In genomic region chr17:44919885-44920564, GRCh38 we compare ENCODE assay signal across 9 cellular contexts. TPM values are rescaled to one million over a fixed set of nuclear protein-coding genes. Genes with fewer than 3 reads are reported as not detected.
DNase-seq lines count a peak whose midpoint lies in the region; ATAC-seq and TF ChIP-seq lines count a peak whose summit lies in the region.
"Had no signal": no experiment of that assay in that cellular context is flagged by ENCODE, and none has a peak within 500 bp of the region (broad histone marks: within the 10 kb centered on the region; RNA-seq: fewer than 3 reads in every experiment).

No MANE protein-coding gene starts in this region.

- intact Hi-C loops in OCI-LY7 (cut with micrococcal nuclease; ENCODE audit: unreplicated experiment) (loop anchor here (1.0 to 2.0 kb wide), 3 partner anchors 102 to 213 kb away; no protein-coding TSS in a partner anchor), esophagus squamous epithelium (cut with DNase I) (loop anchor here (5.0 kb wide), 1 partner anchor 102 kb away; no protein-coding TSS in a partner anchor)

- H3K4me3 ChIP-seq in OCI-LY7 (ENCODE audit: low read depth, low read length, poor library complexity, severe bottlenecking) = no peak overlapping the region
- H3K4me3 ChIP-seq in esophagus squamous epithelium = no peak overlapping the region

- H3K27ac ChIP-seq in OCI-LY7 (ENCODE audit: low read depth, low read length, poor library complexity, severe bottlenecking) (no peak overlapping the region), esophagus squamous epithelium (no peak overlapping the region)

- H3K4me1 ChIP-seq in OCI-LY7 (ENCODE audit: insufficient read depth, low read length, poor library complexity, severe bottlenecking) (peaks cover 23% of the 10 kb centered on the region), esophagus squamous epithelium (peaks cover 21 to 47% (median 27%) of the 10 kb centered on the region in 3 donors)

- H3K79me2 ChIP-seq in OCI-LY7 (ENCODE audit: insufficient read depth, low read depth, low read length) = no peaks in the 10 kb centered on the region

- no peak for TF ChIP-seq POLR2A in esophagus squamous epithelium (IDR thresholded peaks at IDR 0.05)

- BruUV-seq in OCI-LY7 (replicated peaks; lab: Mats Ljungman, UMichigan) = no TSS peak

- peak; percentile 84 for TF ChIP-seq CTCF in OCI-LY7 (conservative IDR thresholded peaks at IDR 0.05; ENCODE audit: low read length)
- TF ChIP-seq CTCF in esophagus squamous epithelium (IDR thresholded peaks at IDR 0.05) = peak; percentile 52 to 87 (median 82)

- no peaks in the 10 kb centered on the region for H3K27me3 ChIP-seq in esophagus squamous epithelium

- DNase-seq in AG08396 (ENCODE audit: low spot score) (peak; percentile 91), HPDE6-E6E7 (ENCODE audit: extremely low spot score) (peak; percentile 90), OCI-LY7 (ENCODE audit: low spot score) (peak; percentile 79), activated T-cell treated with anti-CD3 and anti-CD28 coated beads for 4 hours (peak; percentile 24), esophagus squamous epithelium (lab: John Stamatoyannopoulos, UW) (peak; percentile 25), naive B cell (peak; percentile 50)
- DNase-seq in stimulated activated naive CD4-positive, alpha-beta T cell treated with Interleukin-2 at 50 U/mL for 16 hours (lab: John Stamatoyannopoulos, UW) = peak; percentile 35

- 3 to 6% methylated on average over 4 to 8 of the region's 9 CpGs for WGBS in esophagus squamous epithelium, 2 donors

- H3K9me2 ChIP-seq in OCI-LY7 (ENCODE audit: insufficient read depth, low read length) = no peaks in the 10 kb centered on the region

- H2AFZ ChIP-seq in OCI-LY7 (ENCODE audit: low read length) = peak overlapping the region; percentile 4; the same call in 1 of the 2 replicates

- no peaks in the 10 kb centered on the region for H3K36me3 Mint-ChIP-seq in naive B cell

- H3K27ac Mint-ChIP-seq in naive B cell = no peak overlapping the region
- H3K27ac Mint-ChIP-seq: stimulated activated naive CD8-positive, alpha-beta T cell treated with anti-CD3 and anti-CD28 coated beads, Interleukin-15, Interleukin-2, amounts not matched to agents 100 ng/mL and 50 ng/mL, for 24 hours had no signal

- CTCF ChIA-PET in OCI-LY7 (lab: Charles Lee; ENCODE audit: unreplicated experiment) = interaction anchor here (0.6 to 1.3 kb wide), 6 partner anchors 9 to 215 kb away, joined by 3 to 5 read pairs (median 3); partner anchors contain the start of gene ACBD4

- no peaks in the 10 kb centered on the region for H3K9me3 Mint-ChIP-seq in naive B cell
- H3K9me3 Mint-ChIP-seq: stimulated activated naive CD8-positive, alpha-beta T cell treated with anti-CD3 and anti-CD28 coated beads, Interleukin-15, Interleukin-2, amounts not matched to agents 100 ng/mL and 50 ng/mL, for 24 hours had no signal

- peaks cover 10 to 14% (median 11%) of the 10 kb centered on the region in 3 donors for H3K4me1 Mint-ChIP-seq in naive B cell

- H3K36me3 ChIP-seq in OCI-LY7 (ENCODE audit: insufficient read depth, low read length) (no peaks in the 10 kb centered on the region), esophagus squamous epithelium (no peaks in the 10 kb centered on the region)

- peak overlapping the region; percentile 21 for H3K4me2 ChIP-seq in OCI-LY7 (ENCODE audit: low read length)

- H3K9me3 ChIP-seq in OCI-LY7 (ENCODE audit: low read length) (no peaks in the 10 kb centered on the region), esophagus squamous epithelium (no peaks in the 10 kb centered on the region)

- POLR2A ChIA-PET in OCI-LY7 (lab: Charles Lee) = interaction anchor here (0.6 to 1.4 kb wide), 3 partner anchors 9 to 57 kb away, joined by 3 to 5 read pairs (median 4); no protein-coding TSS in a partner anchor

- H3K4me3 Mint-ChIP-seq in naive B cell = no peak overlapping the region
- H3K4me3 Mint-ChIP-seq: stimulated activated naive CD8-positive, alpha-beta T cell treated with anti-CD3 and anti-CD28 coated beads, Interleukin-15, Interleukin-2, amounts not matched to agents 100 ng/mL and 50 ng/mL, for 24 hours had no signal

- ATAC-seq in GM18511 (IDR thresholded peaks at IDR 0.05; ENCODE audit: unreplicated experiment) (peak; percentile 68), naive B cell (ENCODE audit: low read depth in 2 of 2) (peak; percentile 90 to 93)

- H3K27me3 Mint-ChIP-seq in naive B cell = peaks cover 0 to 43% (median 23%) of the 10 kb centered on the region in 3 donors

- no peaks in the 10 kb centered on the region for H4K20me1 ChIP-seq in OCI-LY7 (ENCODE audit: insufficient read depth, low read length)

RNA-seq across cellular contexts. Expression of gene GFAP, which starts 4.7 kb away (rescaled TPM):
- 0.51 TPM in 1 of 2 replicates, not detected in the other for total RNA-seq in OCI-LY7 (2014; rRNA removed; shearing (Covaris generic))
- total RNA-seq in OCI-LY7 (2022) (not detected in 2 replicates), esophagus squamous epithelium (not detected)
- polyA plus RNA-seq in naive B cell (ENCODE audit: low read depth in 6 of 6) = under 1 TPM in 5 of 6 donors, not detected in 1; 0.30 to 0.83 (median 0.66) TPM

RNA-seq across cellular contexts. Expression of gene EFTUD2, which starts 20.8 kb away (rescaled TPM):
- 73.5 and 91.4 TPM in 2 replicates for total RNA-seq in OCI-LY7 (2014; rRNA removed; shearing (Covaris generic))
- total RNA-seq in OCI-LY7 (2022) (133 and 148 TPM in 2 replicates), esophagus squamous epithelium (10 to 100 TPM; 53.4 to 85.7 (median 59.8) TPM)
- polyA plus RNA-seq in naive B cell (ENCODE audit: low read depth in 6 of 6) = 10 to 100 TPM; 45.4 to 92.7 (median 66.5) TPM

RNA-seq across cellular contexts. Expression of gene KIF18B, which starts 27.5 kb away (rescaled TPM):
- 33.4 and 42.2 TPM in 2 replicates for total RNA-seq in OCI-LY7 (2014; rRNA removed; shearing (Covaris generic))
- total RNA-seq in OCI-LY7 (2022) (126 and 146 TPM in 2 replicates), esophagus squamous epithelium (10 to 100 TPM in 1 of 4 donors, 1 to 10 TPM in 3; 3.3 to 11.1 (median 4.8) TPM)
- polyA plus RNA-seq in naive B cell (ENCODE audit: low read depth in 6 of 6) = not detected

RNA-seq across cellular contexts. Expression of gene C1QL1, which starts 48.1 kb away (rescaled TPM):
- not detected in 2 replicates for total RNA-seq in OCI-LY7 (2014; rRNA removed; shearing (Covaris generic))
- total RNA-seq in OCI-LY7 (2022) (not detected in 2 replicates), esophagus squamous epithelium (1 to 10 TPM in 1 of 4 donors, under 1 TPM in 2, not detected in 1; 0.35 to 2.3 (median 0.70) TPM)
- polyA plus RNA-seq in naive B cell (ENCODE audit: low read depth in 6 of 6) = not detected

Comparison
In these comparisons a context has a peak if more than half of its experiments do, and no peak if none do; other contexts are left out.
1. DNase-seq: peak in every context shown above with its lines; median percentile 91 in AG08396; 90 in HPDE6-E6E7; 79 in OCI-LY7; 50 in naive B cell; 35 in stimulated activated naive CD4-positive, alpha-beta T cell treated with Interleukin-2 at 50 U/mL for 16 hours; 25 in esophagus squamous epithelium; 24 in activated T-cell treated with anti-CD3 and anti-CD28 coated beads for 4 hours.